Comparison of ENCODE assay signal across 1 cellular context in the genomic region with DNA sequence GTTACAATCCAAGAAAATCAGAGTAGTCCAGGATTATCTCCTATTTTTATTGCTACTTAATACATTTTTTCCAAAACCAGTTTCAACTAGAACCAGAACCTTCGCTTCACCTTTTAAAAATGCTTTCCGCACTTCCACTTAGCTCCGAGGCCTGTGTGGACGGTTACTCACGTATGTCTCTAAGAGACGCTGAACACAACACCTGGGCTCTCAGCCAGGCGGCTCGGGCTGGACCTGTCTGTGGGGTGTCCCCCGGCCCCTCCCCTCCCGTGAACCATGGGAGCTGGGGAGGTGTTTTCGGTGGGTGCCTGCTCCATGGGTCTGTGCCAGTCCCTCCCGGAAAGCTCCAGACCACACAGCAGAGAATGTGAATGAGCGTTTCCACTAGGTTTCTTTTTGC.
TF ChIP-seq lines count a peak whose summit lies in the region.

No MANE protein-coding gene starts in this region.

TF ChIP-seq in GM23338, 12 proteins besides CTCF, POLR2A, EP300 and RAD21 (continued from another document):
- TF ChIP-seq, protein P1, sequence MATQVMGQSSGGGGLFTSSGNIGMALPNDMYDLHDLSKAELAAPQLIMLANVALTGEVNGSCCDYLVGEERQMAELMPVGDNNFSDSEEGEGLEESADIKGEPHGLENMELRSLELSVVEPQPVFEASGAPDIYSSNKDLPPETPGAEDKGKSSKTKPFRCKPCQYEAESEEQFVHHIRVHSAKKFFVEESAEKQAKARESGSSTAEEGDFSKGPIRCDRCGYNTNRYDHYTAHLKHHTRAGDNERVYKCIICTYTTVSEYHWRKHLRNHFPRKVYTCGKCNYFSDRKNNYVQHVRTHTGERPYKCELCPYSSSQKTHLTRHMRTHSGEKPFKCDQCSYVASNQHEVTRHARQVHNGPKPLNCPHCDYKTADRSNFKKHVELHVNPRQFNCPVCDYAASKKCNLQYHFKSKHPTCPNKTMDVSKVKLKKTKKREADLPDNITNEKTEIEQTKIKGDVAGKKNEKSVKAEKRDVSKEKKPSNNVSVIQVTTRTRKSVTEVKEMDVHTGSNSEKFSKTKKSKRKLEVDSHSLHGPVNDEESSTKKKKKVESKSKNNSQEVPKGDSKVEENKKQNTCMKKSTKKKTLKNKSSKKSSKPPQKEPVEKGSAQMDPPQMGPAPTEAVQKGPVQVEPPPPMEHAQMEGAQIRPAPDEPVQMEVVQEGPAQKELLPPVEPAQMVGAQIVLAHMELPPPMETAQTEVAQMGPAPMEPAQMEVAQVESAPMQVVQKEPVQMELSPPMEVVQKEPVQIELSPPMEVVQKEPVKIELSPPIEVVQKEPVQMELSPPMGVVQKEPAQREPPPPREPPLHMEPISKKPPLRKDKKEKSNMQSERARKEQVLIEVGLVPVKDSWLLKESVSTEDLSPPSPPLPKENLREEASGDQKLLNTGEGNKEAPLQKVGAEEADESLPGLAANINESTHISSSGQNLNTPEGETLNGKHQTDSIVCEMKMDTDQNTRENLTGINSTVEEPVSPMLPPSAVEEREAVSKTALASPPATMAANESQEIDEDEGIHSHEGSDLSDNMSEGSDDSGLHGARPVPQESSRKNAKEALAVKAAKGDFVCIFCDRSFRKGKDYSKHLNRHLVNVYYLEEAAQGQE (IDR thresholded peaks at IDR 0.05; ENCODE audit: unreplicated experiment) = no peak
- TF ChIP-seq EZH2 (IDR thresholded peaks at IDR 0.05; ENCODE audit: low read depth, unreplicated experiment) (no peak), STAT1 (IDR thresholded peaks at IDR 0.05; ENCODE audit: unreplicated experiment) (no peak), CREB1 (CRISPR knock-in tag; IDR thresholded peaks at IDR 0.05; ENCODE audit: low read depth) (no peak), EZH2phosphoT487 (IDR thresholded peaks at IDR 0.05; ENCODE audit: unreplicated experiment) (no peak), POLR2AphosphoS5 (IDR thresholded peaks at IDR 0.05; ENCODE audit: low read depth) (no peak)
- TF ChIP-seq, protein P2, sequence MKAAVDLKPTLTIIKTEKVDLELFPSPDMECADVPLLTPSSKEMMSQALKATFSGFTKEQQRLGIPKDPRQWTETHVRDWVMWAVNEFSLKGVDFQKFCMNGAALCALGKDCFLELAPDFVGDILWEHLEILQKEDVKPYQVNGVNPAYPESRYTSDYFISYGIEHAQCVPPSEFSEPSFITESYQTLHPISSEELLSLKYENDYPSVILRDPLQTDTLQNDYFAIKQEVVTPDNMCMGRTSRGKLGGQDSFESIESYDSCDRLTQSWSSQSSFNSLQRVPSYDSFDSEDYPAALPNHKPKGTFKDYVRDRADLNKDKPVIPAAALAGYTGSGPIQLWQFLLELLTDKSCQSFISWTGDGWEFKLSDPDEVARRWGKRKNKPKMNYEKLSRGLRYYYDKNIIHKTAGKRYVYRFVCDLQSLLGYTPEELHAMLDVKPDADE (IDR thresholded peaks at IDR 0.05) = no peak
- TF ChIP-seq, protein P3, sequence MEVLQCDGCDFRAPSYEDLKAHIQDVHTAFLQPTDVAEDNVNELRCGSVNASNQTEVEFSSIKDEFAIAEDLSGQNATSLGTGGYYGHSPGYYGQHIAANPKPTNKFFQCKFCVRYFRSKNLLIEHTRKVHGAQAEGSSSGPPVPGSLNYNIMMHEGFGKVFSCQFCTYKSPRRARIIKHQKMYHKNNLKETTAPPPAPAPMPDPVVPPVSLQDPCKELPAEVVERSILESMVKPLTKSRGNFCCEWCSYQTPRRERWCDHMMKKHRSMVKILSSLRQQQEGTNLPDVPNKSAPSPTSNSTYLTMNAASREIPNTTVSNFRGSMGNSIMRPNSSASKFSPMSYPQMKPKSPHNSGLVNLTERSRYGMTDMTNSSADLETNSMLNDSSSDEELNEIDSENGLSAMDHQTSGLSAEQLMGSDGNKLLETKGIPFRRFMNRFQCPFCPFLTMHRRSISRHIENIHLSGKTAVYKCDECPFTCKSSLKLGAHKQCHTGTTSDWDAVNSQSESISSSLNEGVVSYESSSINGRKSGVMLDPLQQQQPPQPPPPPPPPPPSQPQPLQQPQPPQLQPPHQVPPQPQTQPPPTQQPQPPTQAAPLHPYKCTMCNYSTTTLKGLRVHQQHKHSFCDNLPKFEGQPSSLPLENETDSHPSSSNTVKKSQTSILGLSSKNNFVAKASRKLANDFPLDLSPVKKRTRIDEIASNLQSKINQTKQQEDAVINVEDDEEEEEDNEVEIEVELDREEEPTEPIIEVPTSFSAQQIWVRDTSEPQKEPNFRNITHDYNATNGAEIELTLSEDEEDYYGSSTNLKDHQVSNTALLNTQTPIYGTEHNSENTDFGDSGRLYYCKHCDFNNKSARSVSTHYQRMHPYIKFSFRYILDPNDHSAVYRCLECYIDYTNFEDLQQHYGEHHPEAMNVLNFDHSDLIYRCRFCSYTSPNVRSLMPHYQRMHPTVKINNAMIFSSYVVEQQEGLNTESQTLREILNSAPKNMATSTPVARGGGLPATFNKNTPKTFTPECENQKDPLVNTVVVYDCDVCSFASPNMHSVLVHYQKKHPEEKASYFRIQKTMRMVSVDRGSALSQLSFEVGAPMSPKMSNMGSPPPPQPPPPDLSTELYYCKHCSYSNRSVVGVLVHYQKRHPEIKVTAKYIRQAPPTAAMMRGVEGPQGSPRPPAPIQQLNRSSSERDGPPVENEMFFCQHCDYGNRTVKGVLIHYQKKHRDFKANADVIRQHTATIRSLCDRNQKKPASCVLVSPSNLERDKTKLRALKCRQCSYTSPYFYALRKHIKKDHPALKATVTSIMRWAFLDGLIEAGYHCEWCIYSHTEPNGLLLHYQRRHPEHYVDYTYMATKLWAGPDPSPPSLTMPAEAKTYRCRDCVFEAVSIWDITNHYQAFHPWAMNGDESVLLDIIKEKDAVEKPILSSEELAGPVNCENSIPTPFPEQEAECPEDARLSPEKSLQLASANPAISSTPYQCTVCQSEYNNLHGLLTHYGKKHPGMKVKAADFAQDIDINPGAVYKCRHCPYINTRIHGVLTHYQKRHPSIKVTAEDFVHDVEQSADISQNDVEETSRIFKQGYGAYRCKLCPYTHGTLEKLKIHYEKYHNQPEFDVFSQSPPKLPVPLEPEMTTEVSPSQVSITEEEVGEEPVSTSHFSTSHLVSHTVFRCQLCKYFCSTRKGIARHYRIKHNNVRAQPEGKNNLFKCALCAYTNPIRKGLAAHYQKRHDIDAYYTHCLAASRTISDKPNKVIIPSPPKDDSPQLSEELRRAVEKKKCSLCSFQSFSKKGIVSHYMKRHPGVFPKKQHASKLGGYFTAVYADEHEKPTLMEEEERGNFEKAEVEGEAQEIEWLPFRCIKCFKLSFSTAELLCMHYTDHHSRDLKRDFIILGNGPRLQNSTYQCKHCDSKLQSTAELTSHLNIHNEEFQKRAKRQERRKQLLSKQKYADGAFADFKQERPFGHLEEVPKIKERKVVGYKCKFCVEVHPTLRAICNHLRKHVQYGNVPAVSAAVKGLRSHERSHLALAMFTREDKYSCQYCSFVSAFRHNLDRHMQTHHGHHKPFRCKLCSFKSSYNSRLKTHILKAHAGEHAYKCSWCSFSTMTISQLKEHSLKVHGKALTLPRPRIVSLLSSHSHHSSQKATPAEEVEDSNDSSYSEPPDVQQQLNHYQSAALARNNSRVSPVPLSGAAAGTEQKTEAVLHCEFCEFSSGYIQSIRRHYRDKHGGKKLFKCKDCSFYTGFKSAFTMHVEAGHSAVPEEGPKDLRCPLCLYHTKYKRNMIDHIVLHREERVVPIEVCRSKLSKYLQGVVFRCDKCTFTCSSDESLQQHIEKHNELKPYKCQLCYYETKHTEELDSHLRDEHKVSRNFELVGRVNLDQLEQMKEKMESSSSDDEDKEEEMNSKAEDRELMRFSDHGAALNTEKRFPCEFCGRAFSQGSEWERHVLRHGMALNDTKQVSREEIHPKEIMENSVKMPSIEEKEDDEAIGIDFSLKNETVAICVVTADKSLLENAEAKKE (CRISPR knock-in tag; IDR thresholded peaks at IDR 0.05) = no peak
